1 cellular context compared by ENCODE assay signal in the genomic region with DNA sequence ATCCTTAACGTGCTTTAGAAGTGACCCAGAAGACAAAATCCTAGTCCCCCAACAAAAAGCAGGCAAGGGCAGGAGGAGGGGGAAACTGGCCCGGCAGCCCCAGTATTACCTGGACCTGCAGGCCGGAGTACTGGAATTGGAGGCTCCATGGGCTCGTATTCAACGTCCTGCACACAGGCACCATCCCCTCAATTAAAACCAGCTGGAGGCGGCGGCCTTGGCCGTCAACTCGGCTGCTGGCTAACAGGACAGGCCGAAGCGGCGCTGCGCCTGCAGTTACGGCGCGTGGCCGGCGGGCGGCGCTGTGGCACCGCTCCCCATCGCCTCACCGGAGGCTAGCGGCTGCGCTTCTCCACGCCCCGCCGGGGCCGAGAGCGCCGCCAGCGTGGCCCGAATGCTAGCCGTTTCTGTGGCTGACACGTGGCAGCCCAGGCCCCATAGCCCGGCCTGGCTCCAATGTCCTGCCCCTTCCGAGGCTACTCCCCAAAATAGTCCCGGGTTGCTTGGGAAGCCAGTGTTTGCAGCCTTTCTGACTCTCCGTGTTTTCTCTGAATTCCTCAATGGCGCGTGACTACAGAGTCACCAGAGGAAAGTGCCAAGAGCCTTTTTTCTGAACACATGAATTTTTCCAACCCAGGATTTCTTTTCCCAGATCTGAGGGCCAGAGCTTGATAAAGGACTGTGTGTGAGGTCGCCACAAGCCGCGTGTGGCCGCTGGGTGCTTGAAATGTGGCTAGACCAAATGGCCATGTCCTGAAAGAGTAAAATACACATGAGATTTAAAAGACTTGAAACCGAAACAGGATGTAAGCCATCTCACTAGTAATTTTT.
TF ChIP-seq lines count a peak whose summit lies in the region.

No MANE protein-coding gene starts in this region.

TF ChIP-seq in K562, 482 proteins besides CTCF, POLR2A, EP300 and RAD21 (continued from another document and continues in another):
- TF ChIP-seq, protein P1, sequence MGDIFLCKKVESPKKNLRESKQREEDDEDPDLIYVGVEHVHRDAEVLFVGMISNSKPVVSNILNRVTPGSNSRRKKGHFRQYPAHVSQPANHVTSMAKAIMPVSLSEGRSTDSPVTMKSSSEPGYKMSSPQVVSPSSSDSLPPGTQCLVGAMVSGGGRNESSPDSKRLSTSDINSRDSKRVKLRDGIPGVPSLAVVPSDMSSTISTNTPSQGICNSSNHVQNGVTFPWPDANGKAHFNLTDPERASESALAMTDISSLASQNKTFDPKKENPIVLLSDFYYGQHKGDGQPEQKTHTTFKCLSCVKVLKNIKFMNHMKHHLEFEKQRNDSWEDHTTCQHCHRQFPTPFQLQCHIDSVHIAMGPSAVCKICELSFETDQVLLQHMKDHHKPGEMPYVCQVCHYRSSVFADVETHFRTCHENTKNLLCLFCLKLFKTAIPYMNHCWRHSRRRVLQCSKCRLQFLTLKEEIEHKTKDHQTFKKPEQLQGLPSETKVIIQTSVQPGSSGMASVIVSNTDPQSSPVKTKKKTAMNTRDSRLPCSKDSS (IDR thresholded peaks at IDR 0.05; ENCODE audit: low read depth, partially characterized antibody) = no peak
- TF ChIP-seq MTA3 (IDR thresholded peaks at IDR 0.05; ENCODE audit: borderline replicate concordance) = peak; percentile 85
- TF ChIP-seq NFIX (CRISPR knock-in tag; IDR thresholded peaks at IDR 0.05; ENCODE audit: low read depth) = no peak
- TF ChIP-seq, protein P2, sequence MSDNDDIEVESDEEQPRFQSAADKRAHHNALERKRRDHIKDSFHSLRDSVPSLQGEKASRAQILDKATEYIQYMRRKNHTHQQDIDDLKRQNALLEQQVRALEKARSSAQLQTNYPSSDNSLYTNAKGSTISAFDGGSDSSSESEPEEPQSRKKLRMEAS (CRISPR knock-in tag; IDR thresholded peaks at IDR 0.05) = peak; percentile 100
- TF ChIP-seq PTRF (tag; IDR thresholded peaks at IDR 0.05) = no peak
- 0 out of 2 replicates have a peak, but pooled peaks have one; percentile 30 for TF ChIP-seq TCF7 (IDR thresholded peaks at IDR 0.05; ENCODE audit: borderline replicate concordance)
- no peak for TF ChIP-seq TSC22D4 (tag; IDR thresholded peaks at IDR 0.05)
- no peak for TF ChIP-seq YBX1 (IDR thresholded peaks at IDR 0.05)
- TF ChIP-seq NFATC3 (IDR thresholded peaks at IDR 0.05) = no peak
- TF ChIP-seq, protein P3, sequence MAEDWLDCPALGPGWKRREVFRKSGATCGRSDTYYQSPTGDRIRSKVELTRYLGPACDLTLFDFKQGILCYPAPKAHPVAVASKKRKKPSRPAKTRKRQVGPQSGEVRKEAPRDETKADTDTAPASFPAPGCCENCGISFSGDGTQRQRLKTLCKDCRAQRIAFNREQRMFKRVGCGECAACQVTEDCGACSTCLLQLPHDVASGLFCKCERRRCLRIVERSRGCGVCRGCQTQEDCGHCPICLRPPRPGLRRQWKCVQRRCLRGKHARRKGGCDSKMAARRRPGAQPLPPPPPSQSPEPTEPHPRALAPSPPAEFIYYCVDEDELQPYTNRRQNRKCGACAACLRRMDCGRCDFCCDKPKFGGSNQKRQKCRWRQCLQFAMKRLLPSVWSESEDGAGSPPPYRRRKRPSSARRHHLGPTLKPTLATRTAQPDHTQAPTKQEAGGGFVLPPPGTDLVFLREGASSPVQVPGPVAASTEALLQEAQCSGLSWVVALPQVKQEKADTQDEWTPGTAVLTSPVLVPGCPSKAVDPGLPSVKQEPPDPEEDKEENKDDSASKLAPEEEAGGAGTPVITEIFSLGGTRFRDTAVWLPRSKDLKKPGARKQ (CRISPR knock-in tag; IDR thresholded peaks at IDR 0.05) = no peak
- TF ChIP-seq ZNF75A (CRISPR knock-in tag; IDR thresholded peaks at IDR 0.05) = 0 out of 2 replicates have a peak, but pooled peaks have one; percentile 14
- peak; percentile 80 for TF ChIP-seq CREM (IDR thresholded peaks at IDR 0.05; ENCODE audit: low read depth)
- no peak; the same call in 1 of the 2 replicates for TF ChIP-seq ZNF23 (CRISPR knock-in tag; IDR thresholded peaks at IDR 0.05)
- no peak for TF ChIP-seq ZC3H4 (CRISPR knock-in tag; IDR thresholded peaks at IDR 0.05; ENCODE audit: borderline replicate concordance)
- TF ChIP-seq MIER1 (IDR thresholded peaks at IDR 0.05; ENCODE audit: low read depth) = peak; percentile 16; the same call in 1 of the 2 replicates
- TF ChIP-seq, protein P4, sequence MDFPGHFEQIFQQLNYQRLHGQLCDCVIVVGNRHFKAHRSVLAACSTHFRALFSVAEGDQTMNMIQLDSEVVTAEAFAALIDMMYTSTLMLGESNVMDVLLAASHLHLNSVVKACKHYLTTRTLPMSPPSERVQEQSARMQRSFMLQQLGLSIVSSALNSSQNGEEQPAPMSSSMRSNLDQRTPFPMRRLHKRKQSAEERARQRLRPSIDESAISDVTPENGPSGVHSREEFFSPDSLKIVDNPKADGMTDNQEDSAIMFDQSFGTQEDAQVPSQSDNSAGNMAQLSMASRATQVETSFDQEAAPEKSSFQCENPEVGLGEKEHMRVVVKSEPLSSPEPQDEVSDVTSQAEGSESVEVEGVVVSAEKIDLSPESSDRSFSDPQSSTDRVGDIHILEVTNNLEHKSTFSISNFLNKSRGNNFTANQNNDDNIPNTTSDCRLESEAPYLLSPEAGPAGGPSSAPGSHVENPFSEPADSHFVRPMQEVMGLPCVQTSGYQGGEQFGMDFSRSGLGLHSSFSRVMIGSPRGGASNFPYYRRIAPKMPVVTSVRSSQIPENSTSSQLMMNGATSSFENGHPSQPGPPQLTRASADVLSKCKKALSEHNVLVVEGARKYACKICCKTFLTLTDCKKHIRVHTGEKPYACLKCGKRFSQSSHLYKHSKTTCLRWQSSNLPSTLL (IDR thresholded peaks at IDR 0.05) = no peak
- TF ChIP-seq TAL1 (IDR thresholded peaks at IDR 0.05) = peak; percentile 21; the same call in 1 of the 2 replicates
- TF ChIP-seq, protein P5, sequence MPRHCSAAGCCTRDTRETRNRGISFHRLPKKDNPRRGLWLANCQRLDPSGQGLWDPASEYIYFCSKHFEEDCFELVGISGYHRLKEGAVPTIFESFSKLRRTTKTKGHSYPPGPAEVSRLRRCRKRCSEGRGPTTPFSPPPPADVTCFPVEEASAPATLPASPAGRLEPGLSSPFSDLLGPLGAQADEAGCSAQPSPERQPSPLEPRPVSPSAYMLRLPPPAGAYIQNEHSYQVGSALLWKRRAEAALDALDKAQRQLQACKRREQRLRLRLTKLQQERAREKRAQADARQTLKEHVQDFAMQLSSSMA (CRISPR knock-in tag; IDR thresholded peaks at IDR 0.05) = no peak
- no peak for TF ChIP-seq NFE2 (IDR thresholded peaks at IDR 0.05; ENCODE audit: low read depth)
- TF ChIP-seq NCOA4 (IDR thresholded peaks at IDR 0.05; ENCODE audit: partially characterized antibody) = no peak
- TF ChIP-seq JUN (IDR thresholded peaks at IDR 0.05; ENCODE audit: borderline replicate concordance, low read depth, low read length) = peak; percentile 80; the same call in 1 of the 2 replicates
- TF ChIP-seq JUN (CRISPR knock-in tag; IDR thresholded peaks at IDR 0.05; ENCODE audit: borderline replicate concordance) = peak; percentile 80; the same call in 1 of the 2 replicates
- peak; percentile 100 for TF ChIP-seq MYC (IDR thresholded peaks at IDR 0.05; ENCODE audit: low read depth, low read length)
- 0 out of 2 replicates have a peak, but pooled peaks have one; percentile 82 for TF ChIP-seq MYC (CRISPR knock-in tag; IDR thresholded peaks at IDR 0.05; ENCODE audit: borderline replicate concordance, low read depth)
- peak; percentile 75 for TF ChIP-seq HDAC2 (IDR thresholded peaks at IDR 0.05)
- TF ChIP-seq, protein P6, sequence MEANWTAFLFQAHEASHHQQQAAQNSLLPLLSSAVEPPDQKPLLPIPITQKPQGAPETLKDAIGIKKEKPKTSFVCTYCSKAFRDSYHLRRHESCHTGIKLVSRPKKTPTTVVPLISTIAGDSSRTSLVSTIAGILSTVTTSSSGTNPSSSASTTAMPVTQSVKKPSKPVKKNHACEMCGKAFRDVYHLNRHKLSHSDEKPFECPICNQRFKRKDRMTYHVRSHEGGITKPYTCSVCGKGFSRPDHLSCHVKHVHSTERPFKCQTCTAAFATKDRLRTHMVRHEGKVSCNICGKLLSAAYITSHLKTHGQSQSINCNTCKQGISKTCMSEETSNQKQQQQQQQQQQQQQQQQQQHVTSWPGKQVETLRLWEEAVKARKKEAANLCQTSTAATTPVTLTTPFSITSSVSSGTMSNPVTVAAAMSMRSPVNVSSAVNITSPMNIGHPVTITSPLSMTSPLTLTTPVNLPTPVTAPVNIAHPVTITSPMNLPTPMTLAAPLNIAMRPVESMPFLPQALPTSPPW (CRISPR knock-in tag; IDR thresholded peaks at IDR 0.05) = peak; percentile 56
- no peak for TF ChIP-seq CHD1 (IDR thresholded peaks at IDR 0.05; ENCODE audit: low read length)
- TF ChIP-seq SRSF7 (optimal IDR thresholded peaks at IDR 0.05; ENCODE audit: low read depth, low read length) = no peak
- TF ChIP-seq, protein P7, sequence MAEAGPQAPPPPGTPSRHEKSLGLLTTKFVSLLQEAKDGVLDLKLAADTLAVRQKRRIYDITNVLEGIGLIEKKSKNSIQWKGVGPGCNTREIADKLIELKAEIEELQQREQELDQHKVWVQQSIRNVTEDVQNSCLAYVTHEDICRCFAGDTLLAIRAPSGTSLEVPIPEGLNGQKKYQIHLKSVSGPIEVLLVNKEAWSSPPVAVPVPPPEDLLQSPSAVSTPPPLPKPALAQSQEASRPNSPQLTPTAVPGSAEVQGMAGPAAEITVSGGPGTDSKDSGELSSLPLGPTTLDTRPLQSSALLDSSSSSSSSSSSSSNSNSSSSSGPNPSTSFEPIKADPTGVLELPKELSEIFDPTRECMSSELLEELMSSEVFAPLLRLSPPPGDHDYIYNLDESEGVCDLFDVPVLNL (CRISPR knock-in tag; IDR thresholded peaks at IDR 0.05; ENCODE audit: low read depth) = peak; percentile 67; the same call in 1 of the 2 replicates
- TF ChIP-seq, protein P8, sequence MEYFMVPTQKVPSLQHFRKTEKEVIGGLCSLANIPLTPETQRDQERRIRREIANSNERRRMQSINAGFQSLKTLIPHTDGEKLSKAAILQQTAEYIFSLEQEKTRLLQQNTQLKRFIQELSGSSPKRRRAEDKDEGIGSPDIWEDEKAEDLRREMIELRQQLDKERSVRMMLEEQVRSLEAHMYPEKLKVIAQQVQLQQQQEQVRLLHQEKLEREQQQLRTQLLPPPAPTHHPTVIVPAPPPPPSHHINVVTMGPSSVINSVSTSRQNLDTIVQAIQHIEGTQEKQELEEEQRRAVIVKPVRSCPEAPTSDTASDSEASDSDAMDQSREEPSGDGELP (CRISPR knock-in tag; IDR thresholded peaks at IDR 0.05; ENCODE audit: borderline replicate concordance) = peak; percentile 97
- TF ChIP-seq ZKSCAN3 (CRISPR knock-in tag; IDR thresholded peaks at IDR 0.05) = no peak
- no peak for TF ChIP-seq SPI1 (IDR thresholded peaks at IDR 0.05; ENCODE audit: borderline replicate concordance, low read depth, low read length)
- no peak for TF ChIP-seq SNIP1 (IDR thresholded peaks at IDR 0.05; ENCODE audit: low read depth)
- TF ChIP-seq, protein P9, sequence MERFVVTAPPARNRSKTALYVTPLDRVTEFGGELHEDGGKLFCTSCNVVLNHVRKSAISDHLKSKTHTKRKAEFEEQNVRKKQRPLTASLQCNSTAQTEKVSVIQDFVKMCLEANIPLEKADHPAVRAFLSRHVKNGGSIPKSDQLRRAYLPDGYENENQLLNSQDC (CRISPR knock-in tag; IDR thresholded peaks at IDR 0.05) = no peak
- no peak for TF ChIP-seq COPS2 (conservative IDR thresholded peaks at IDR 0.05)
- no peak; the same call in 1 of the 2 replicates for TF ChIP-seq ZNF124 (CRISPR knock-in tag; IDR thresholded peaks at IDR 0.05)
- no peak for TF ChIP-seq MTF1 (CRISPR knock-in tag; IDR thresholded peaks at IDR 0.05; ENCODE audit: borderline replicate concordance)
- peak; percentile 92 for TF ChIP-seq SMAD4 (CRISPR knock-in tag; conservative IDR thresholded peaks at IDR 0.05)
- TF ChIP-seq NONO (IDR thresholded peaks at IDR 0.05; ENCODE audit: low read depth in 2 of 2, low read length in 1 of 2) = peak in 1 of 2 experiments; percentile 81; a peak in 1 of 4 replicates
- TF ChIP-seq, protein P10, sequence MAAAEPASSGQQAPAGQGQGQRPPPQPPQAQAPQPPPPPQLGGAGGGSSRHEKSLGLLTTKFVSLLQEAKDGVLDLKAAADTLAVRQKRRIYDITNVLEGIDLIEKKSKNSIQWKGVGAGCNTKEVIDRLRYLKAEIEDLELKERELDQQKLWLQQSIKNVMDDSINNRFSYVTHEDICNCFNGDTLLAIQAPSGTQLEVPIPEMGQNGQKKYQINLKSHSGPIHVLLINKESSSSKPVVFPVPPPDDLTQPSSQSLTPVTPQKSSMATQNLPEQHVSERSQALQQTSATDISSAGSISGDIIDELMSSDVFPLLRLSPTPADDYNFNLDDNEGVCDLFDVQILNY (CRISPR knock-in tag; IDR thresholded peaks at IDR 0.05) = peak; percentile 98
- TF ChIP-seq RBM34 (IDR thresholded peaks at IDR 0.05; ENCODE audit: borderline replicate concordance, insufficient read depth, low read length) = no peak
- TF ChIP-seq, protein P11, sequence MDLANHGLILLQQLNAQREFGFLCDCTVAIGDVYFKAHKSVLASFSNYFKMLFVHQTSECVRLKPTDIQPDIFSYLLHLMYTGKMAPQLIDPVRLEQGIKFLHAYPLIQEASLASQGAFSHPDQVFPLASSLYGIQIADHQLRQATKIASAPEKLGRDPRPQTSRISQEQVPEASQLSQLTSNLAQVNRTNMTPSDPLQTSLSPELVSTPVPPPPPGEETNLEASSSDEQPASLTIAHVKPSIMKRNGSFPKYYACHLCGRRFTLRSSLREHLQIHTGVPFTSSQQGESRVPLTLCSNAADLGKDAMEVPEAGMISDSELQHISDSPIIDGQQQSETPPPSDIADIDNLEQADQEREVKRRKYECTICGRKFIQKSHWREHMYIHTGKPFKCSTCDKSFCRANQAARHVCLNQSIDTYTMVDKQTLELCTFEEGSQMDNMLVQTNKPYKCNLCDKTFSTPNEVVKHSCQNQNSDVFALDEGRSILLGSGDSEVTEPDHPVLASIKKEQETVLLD (IDR thresholded peaks at IDR 0.05) = peak; percentile 57; the same call in 1 of the 2 replicates
